8 cellular contexts compared by ENCODE assay signal in the genomic region with DNA sequence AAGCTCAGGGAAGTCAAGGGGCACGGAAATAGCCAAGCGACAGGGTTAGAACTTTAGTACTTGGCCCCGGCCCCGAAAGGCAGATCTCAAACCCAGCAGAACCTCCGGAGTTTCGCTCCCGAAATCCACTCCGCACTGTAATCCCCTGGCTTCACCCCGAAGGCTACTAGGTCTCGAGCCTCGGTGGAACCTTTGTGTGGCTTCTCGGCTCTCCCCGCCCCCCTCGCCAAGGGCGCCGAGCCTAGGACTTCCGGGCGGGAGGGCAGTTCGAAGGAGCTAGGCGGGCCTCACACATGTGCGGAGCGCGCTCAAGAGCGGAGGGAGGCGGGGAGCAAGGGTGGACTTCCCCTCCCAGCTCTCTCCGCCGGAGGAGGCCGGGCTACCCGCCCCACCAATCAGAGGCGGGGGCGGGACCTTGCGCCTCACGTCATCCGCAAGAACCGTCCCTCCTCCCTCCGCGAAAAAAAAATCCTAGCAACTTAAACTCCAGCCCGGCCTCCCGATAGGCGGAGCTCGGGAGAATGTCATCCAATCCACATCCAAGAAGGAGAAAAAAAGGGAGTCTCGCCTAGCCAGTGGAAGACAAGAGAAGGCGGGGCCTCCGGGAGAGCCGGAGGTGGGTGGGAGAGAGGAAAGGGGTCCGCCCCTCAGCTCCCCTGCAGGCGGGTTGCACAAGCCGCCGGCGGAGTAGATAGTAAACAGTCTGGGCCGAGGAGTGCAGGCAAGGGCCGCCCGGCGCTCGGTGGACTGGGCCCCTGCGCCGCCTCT. TPM values are rescaled to one million over a fixed set of nuclear protein-coding genes. Genes with fewer than 3 reads are reported as not detected.
DNase-seq lines count a peak whose midpoint lies in the region; ATAC-seq and TF ChIP-seq lines count a peak whose summit lies in the region.

No MANE protein-coding gene starts in this region.

- peak overlapping the region; percentile 99 to 100 (median 100) for H3K27ac Mint-ChIP-seq in H9
- peak overlapping the region; percentile 91 to 97 for H3K27ac Mint-ChIP-seq in natural killer cell treated with Interleukin-12 subunit alpha and Interleukin-12 subunit beta and Interleukin-15 and Interleukin-18, amount 100 ng/mL, for 72 hours

- peak overlapping the region; percentile 79; the same call in 1 of the 2 replicates for H3K4ac ChIP-seq in H9 (ENCODE audit: low read depth, low read length)

- peak overlapping the region; percentile 84 for H3K14ac ChIP-seq in H9 (ENCODE audit: insufficient read depth, low read length)

- no CpG with 5 or more reads among the region's 57 CpGs for WGBS in H9 (ENCODE audit: extremely low coverage, insufficient read length, low lambda C conversion rate)

- H2AK5ac ChIP-seq in H9 (ENCODE audit: insufficient read length, low read length) = no peak overlapping the region

- H3K36me3 ChIP-seq in MG63 = no peaks in the 10 kb centered on the region

- no peaks in the 10 kb centered on the region for H3K4me1 ChIP-seq in H9 (ENCODE audit: insufficient read depth, low read length)

- H3K79me1 ChIP-seq in H9 (ENCODE audit: insufficient read depth, low read depth, low read length, poor library complexity, severe bottlenecking) = no peaks in the 10 kb centered on the region

- H4K5ac ChIP-seq in H9 (ENCODE audit: insufficient read length, low read depth, low read length) = no peak overlapping the region

- in situ Hi-C loops in G401 (cut with HindIII; ENCODE audit: low sequenced_read_pairs) = no loop called here

- peak overlapping the region; percentile 36 for H2BK5ac ChIP-seq in H9 (ENCODE audit: insufficient read length, low read length)

- peak overlapping the region; percentile 61 for H3K18ac ChIP-seq in H9 (ENCODE audit: insufficient read length, low read depth, low read length)

- H2BK12ac ChIP-seq in H9 (ENCODE audit: insufficient read length, low read depth, low read length) = no peak overlapping the region

- H3K4me3 Mint-ChIP-seq in H9 = peak overlapping the region; percentile 89 to 95
- peak overlapping the region; percentile 98 for H3K4me3 Mint-ChIP-seq in natural killer cell treated with Interleukin-12 subunit alpha and Interleukin-12 subunit beta and Interleukin-15 and Interleukin-18, amount 100 ng/mL, for 72 hours

- H3K56ac ChIP-seq in H9 (ENCODE audit: insufficient read length, low read depth, low read length) = no peak overlapping the region

- no peaks in the 10 kb centered on the region for H4K20me1 ChIP-seq in H9 (ENCODE audit: control insufficient read depth, insufficient read depth, insufficient read length)

- H3K4me1 Mint-ChIP-seq in H9 = peaks cover 23 to 30% of the 10 kb centered on the region in 2 experiments
- peaks cover 31 to 34% of the 10 kb centered on the region in 2 donors for H3K4me1 Mint-ChIP-seq in natural killer cell treated with Interleukin-12 subunit alpha and Interleukin-12 subunit beta and Interleukin-15 and Interleukin-18, amount 100 ng/mL, for 72 hours (ENCODE audit: low read depth in 2 of 2)

- ATAC-seq in natural killer cell treated with Interleukin-12 subunit alpha and Interleukin-12 subunit beta and Interleukin-15 and Interleukin-18, amount 100 ng/mL, for 72 hours = peak; percentile 67 to 75

- no peak overlapping the region for H2AFZ ChIP-seq in H9 (ENCODE audit: low read length)

- H3K4me3 ChIP-seq in MG63 (peak overlapping the region; percentile 99), fibroblast of the aortic adventitia (ENCODE audit: low read depth, low read length) (peak overlapping the region; percentile 85)

- H3K27ac ChIP-seq in H9 (ENCODE audit: insufficient read length, low read depth, low read length) = peak overlapping the region; percentile 84

- no peak overlapping the region for H4K8ac ChIP-seq in H9 (replicated peaks; ENCODE audit: insufficient read length, low read depth, low read length)

- H3K79me2 ChIP-seq in H9 (ENCODE audit: insufficient read depth, low read length) = peaks cover 10% of the 10 kb centered on the region; the same call in 1 of the 2 replicates

- H2BK20ac ChIP-seq in H9 (ENCODE audit: low read depth, low read length, poor library complexity, severe bottlenecking) = no peak overlapping the region

- TF ChIP-seq CTCF in H9 (conservative IDR thresholded peaks at IDR 0.05) (no peak), fibroblast of the aortic adventitia (IDR thresholded peaks at IDR 0.05; ENCODE audit: insufficient read depth, low read length) (no peak)

- H3K4me2 ChIP-seq in H9 (ENCODE audit: insufficient read depth, insufficient read length, low read length) = peak overlapping the region; percentile 89

- H2BK15ac ChIP-seq in H9 (ENCODE audit: low read depth, low read length) = no peak overlapping the region

- H3T11ph ChIP-seq in H9 (ENCODE audit: low read length) = no peak overlapping the region

- peak overlapping the region; percentile 82 for H2BK120ac ChIP-seq in H9 (ENCODE audit: low read depth, low read length, poor library complexity, severe bottlenecking)

- peaks cover 22% of the 10 kb centered on the region for H3K23me2 ChIP-seq in H9 (ENCODE audit: insufficient read length, low read depth, low read length, poor library complexity, severe bottlenecking)

- H3K27me3 ChIP-seq in H9 (ENCODE audit: insufficient read depth, low read length) = no peaks in the 10 kb centered on the region
- no peaks in the 10 kb centered on the region for H3K27me3 ChIP-seq in MG63

- H3K9me3 ChIP-seq in H9 (ENCODE audit: control insufficient read depth, low read depth, low read length) (no peaks in the 10 kb centered on the region), MG63 (no peaks in the 10 kb centered on the region)

- H4K91ac ChIP-seq in H9 (ENCODE audit: insufficient read length, low read depth, low read length) = no peak overlapping the region

- DNase-seq in G401 (ENCODE audit: low spot score) (peak; percentile 100), H9 (peak; percentile 99), MG63 (peak; percentile 97), SHP77 (lab: John Stamatoyannopoulos, UW) (peak; percentile 99 to 100), activated gamma-delta T cell (lab: John Stamatoyannopoulos, UW) (peak; percentile 90), fibroblast of the aortic adventitia (ENCODE audit: low read depth) (peak; percentile 100)
- peak; percentile 100 for DNase-seq in natural killer cell treated with Interleukin-12 subunit alpha and Interleukin-12 subunit beta and Interleukin-15 and Interleukin-18, amount 100 ng/mL, for 72 hours (ENCODE audit: low spot score)
- DNase-seq in stimulated activated naive CD4-positive, alpha-beta T cell treated with Interleukin-2 at 50 U/mL for 16 hours (lab: John Stamatoyannopoulos, UW) = peak; percentile 97

- no peaks in the 10 kb centered on the region for H3K36me3 Mint-ChIP-seq in H9 (ENCODE audit: insufficient read depth in 1 of 3, low read depth in 3 of 3)
- H3K36me3 Mint-ChIP-seq in natural killer cell treated with Interleukin-12 subunit alpha and Interleukin-12 subunit beta and Interleukin-15 and Interleukin-18, amount 100 ng/mL, for 72 hours = no peaks in the 10 kb centered on the region

- no peak overlapping the region for H3K23ac ChIP-seq in H9 (ENCODE audit: insufficient read length, low read depth, low read length)

- H3K9me3 Mint-ChIP-seq in H9 = no peaks in the 10 kb centered on the region; a peak in 1 of 5 replicates
- H3K9me3 Mint-ChIP-seq in natural killer cell treated with Interleukin-12 subunit alpha and Interleukin-12 subunit beta and Interleukin-15 and Interleukin-18, amount 100 ng/mL, for 72 hours = no peaks in the 10 kb centered on the region

- H3K27me3 Mint-ChIP-seq in H9 (ENCODE audit: low read depth) = peaks cover 4% of the 10 kb centered on the region
- H3K27me3 Mint-ChIP-seq in natural killer cell treated with Interleukin-12 subunit alpha and Interleukin-12 subunit beta and Interleukin-15 and Interleukin-18, amount 100 ng/mL, for 72 hours = no peaks in the 10 kb centered on the region

- peak overlapping the region; percentile 79 for H3K9ac ChIP-seq in H9 (ENCODE audit: extremely low read depth, insufficient read length, low read length)

RNA-seq across cellular contexts. Expression of a gene that starts 2.4 kb away (rescaled TPM):
- total RNA-seq in G401 (2014; rRNA removed; shearing (Covaris generic)) = 23.3 and 44.2 TPM in 2 replicates
- total RNA-seq in H9 (2021) (99.1 and 102 TPM in 2 replicates), fibroblast of the aortic adventitia (ENCODE audit: low replicate concordance) (37.3 and 52.9 TPM in 2 replicates)
- total RNA-seq in MG63 (2014; rRNA removed; shearing (Covaris generic); ENCODE audit: low replicate concordance) = 18.0 and 21.4 TPM in 2 replicates
- 100 to 1,000 TPM in 1 of 2 donors, 10 to 100 TPM in 1; 93.5 to 103 TPM for total RNA-seq in natural killer cell treated with Interleukin-12 subunit alpha and Interleukin-12 subunit beta and Interleukin-15 and Interleukin-18, amount 100 ng/mL, for 72 hours

Comparison
In these comparisons a context has a peak if more than half of its experiments do, and no peak if none do; other contexts are left out.
1. Peak in every context shown above with its lines: DNase-seq, ATAC-seq, H3K4me3 ChIP-seq and H3K27ac ChIP-seq.